In the genomic region with DNA sequence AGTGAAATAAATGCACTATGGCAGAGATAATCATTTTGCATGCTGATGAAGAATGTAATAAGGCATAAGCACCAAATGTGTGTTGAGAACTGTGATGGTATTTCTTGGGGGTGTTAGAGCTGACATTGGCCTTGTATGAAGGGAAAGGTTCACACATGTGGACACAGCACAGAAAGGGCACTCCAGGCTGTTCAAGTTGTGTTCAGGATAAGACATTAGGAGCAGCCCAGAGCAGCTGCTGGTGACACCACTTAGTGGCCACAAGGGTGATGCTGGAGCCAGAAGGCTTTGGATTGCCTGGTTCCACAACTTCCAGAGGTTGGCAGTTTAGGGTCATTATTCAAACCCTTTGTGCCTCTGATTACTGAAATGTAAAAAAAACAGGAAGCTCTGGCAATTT, we compare ENCODE assay signal across 1 cellular context.
TF ChIP-seq lines count a peak whose summit lies in the region.

No MANE protein-coding gene starts in this region.

TF ChIP-seq in GM23338, 12 proteins besides CTCF, POLR2A, EP300 and RAD21 (continued from another document):
- TF ChIP-seq, protein P1, sequence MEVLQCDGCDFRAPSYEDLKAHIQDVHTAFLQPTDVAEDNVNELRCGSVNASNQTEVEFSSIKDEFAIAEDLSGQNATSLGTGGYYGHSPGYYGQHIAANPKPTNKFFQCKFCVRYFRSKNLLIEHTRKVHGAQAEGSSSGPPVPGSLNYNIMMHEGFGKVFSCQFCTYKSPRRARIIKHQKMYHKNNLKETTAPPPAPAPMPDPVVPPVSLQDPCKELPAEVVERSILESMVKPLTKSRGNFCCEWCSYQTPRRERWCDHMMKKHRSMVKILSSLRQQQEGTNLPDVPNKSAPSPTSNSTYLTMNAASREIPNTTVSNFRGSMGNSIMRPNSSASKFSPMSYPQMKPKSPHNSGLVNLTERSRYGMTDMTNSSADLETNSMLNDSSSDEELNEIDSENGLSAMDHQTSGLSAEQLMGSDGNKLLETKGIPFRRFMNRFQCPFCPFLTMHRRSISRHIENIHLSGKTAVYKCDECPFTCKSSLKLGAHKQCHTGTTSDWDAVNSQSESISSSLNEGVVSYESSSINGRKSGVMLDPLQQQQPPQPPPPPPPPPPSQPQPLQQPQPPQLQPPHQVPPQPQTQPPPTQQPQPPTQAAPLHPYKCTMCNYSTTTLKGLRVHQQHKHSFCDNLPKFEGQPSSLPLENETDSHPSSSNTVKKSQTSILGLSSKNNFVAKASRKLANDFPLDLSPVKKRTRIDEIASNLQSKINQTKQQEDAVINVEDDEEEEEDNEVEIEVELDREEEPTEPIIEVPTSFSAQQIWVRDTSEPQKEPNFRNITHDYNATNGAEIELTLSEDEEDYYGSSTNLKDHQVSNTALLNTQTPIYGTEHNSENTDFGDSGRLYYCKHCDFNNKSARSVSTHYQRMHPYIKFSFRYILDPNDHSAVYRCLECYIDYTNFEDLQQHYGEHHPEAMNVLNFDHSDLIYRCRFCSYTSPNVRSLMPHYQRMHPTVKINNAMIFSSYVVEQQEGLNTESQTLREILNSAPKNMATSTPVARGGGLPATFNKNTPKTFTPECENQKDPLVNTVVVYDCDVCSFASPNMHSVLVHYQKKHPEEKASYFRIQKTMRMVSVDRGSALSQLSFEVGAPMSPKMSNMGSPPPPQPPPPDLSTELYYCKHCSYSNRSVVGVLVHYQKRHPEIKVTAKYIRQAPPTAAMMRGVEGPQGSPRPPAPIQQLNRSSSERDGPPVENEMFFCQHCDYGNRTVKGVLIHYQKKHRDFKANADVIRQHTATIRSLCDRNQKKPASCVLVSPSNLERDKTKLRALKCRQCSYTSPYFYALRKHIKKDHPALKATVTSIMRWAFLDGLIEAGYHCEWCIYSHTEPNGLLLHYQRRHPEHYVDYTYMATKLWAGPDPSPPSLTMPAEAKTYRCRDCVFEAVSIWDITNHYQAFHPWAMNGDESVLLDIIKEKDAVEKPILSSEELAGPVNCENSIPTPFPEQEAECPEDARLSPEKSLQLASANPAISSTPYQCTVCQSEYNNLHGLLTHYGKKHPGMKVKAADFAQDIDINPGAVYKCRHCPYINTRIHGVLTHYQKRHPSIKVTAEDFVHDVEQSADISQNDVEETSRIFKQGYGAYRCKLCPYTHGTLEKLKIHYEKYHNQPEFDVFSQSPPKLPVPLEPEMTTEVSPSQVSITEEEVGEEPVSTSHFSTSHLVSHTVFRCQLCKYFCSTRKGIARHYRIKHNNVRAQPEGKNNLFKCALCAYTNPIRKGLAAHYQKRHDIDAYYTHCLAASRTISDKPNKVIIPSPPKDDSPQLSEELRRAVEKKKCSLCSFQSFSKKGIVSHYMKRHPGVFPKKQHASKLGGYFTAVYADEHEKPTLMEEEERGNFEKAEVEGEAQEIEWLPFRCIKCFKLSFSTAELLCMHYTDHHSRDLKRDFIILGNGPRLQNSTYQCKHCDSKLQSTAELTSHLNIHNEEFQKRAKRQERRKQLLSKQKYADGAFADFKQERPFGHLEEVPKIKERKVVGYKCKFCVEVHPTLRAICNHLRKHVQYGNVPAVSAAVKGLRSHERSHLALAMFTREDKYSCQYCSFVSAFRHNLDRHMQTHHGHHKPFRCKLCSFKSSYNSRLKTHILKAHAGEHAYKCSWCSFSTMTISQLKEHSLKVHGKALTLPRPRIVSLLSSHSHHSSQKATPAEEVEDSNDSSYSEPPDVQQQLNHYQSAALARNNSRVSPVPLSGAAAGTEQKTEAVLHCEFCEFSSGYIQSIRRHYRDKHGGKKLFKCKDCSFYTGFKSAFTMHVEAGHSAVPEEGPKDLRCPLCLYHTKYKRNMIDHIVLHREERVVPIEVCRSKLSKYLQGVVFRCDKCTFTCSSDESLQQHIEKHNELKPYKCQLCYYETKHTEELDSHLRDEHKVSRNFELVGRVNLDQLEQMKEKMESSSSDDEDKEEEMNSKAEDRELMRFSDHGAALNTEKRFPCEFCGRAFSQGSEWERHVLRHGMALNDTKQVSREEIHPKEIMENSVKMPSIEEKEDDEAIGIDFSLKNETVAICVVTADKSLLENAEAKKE (CRISPR knock-in tag; IDR thresholded peaks at IDR 0.05), result no peak
- no peak for TF ChIP-seq NANOG (IDR thresholded peaks at IDR 0.05; ENCODE audit: borderline replicate concordance)
- TF ChIP-seq, protein P2, sequence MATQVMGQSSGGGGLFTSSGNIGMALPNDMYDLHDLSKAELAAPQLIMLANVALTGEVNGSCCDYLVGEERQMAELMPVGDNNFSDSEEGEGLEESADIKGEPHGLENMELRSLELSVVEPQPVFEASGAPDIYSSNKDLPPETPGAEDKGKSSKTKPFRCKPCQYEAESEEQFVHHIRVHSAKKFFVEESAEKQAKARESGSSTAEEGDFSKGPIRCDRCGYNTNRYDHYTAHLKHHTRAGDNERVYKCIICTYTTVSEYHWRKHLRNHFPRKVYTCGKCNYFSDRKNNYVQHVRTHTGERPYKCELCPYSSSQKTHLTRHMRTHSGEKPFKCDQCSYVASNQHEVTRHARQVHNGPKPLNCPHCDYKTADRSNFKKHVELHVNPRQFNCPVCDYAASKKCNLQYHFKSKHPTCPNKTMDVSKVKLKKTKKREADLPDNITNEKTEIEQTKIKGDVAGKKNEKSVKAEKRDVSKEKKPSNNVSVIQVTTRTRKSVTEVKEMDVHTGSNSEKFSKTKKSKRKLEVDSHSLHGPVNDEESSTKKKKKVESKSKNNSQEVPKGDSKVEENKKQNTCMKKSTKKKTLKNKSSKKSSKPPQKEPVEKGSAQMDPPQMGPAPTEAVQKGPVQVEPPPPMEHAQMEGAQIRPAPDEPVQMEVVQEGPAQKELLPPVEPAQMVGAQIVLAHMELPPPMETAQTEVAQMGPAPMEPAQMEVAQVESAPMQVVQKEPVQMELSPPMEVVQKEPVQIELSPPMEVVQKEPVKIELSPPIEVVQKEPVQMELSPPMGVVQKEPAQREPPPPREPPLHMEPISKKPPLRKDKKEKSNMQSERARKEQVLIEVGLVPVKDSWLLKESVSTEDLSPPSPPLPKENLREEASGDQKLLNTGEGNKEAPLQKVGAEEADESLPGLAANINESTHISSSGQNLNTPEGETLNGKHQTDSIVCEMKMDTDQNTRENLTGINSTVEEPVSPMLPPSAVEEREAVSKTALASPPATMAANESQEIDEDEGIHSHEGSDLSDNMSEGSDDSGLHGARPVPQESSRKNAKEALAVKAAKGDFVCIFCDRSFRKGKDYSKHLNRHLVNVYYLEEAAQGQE (IDR thresholded peaks at IDR 0.05; ENCODE audit: unreplicated experiment), result no peak
- TF ChIP-seq, protein P3, sequence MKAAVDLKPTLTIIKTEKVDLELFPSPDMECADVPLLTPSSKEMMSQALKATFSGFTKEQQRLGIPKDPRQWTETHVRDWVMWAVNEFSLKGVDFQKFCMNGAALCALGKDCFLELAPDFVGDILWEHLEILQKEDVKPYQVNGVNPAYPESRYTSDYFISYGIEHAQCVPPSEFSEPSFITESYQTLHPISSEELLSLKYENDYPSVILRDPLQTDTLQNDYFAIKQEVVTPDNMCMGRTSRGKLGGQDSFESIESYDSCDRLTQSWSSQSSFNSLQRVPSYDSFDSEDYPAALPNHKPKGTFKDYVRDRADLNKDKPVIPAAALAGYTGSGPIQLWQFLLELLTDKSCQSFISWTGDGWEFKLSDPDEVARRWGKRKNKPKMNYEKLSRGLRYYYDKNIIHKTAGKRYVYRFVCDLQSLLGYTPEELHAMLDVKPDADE (IDR thresholded peaks at IDR 0.05), result no peak
- TF ChIP-seq ZNF114 (CRISPR knock-in tag; IDR thresholded peaks at IDR 0.05), result no peak
- TF ChIP-seq JUNB (IDR thresholded peaks at IDR 0.05; ENCODE audit: unreplicated experiment), result no peak
- no peak for TF ChIP-seq EZH2phosphoT487 (IDR thresholded peaks at IDR 0.05; ENCODE audit: unreplicated experiment)
- no peak for TF ChIP-seq STAT1 (IDR thresholded peaks at IDR 0.05; ENCODE audit: unreplicated experiment)
- no peak for TF ChIP-seq POLR2AphosphoS5 (IDR thresholded peaks at IDR 0.05; ENCODE audit: low read depth)
- TF ChIP-seq ZNF331 (CRISPR knock-in tag; IDR thresholded peaks at IDR 0.05; ENCODE audit: low read depth), result no peak
- no peak for TF ChIP-seq CREB1 (CRISPR knock-in tag; IDR thresholded peaks at IDR 0.05; ENCODE audit: low read depth)
